In genomic region chr6:138526822-138527235, GRCh38 we compare ENCODE assay signal across 11 cellular contexts. TPM values are rescaled to one million over a fixed set of nuclear protein-coding genes. Genes with fewer than 3 reads are reported as not detected.
DNase-seq lines count a peak whose midpoint lies in the region; ATAC-seq and TF ChIP-seq lines count a peak whose summit lies in the region.
"Had no signal": no experiment of that assay in that cellular context is flagged by ENCODE, and none has a peak within 500 bp of the region (broad histone marks: within the 10 kb centered on the region; RNA-seq: fewer than 3 reads in every experiment).

No MANE protein-coding gene starts in this region.

- no peaks in the 10 kb centered on the region for H3K9me3 Mint-ChIP-seq in activated CD4-positive, alpha-beta T cell treated with anti-CD3 and anti-CD28 coated beads, Interleukin-2, amount 10 ng/mL, durations not matched to agents 7 days and 5 days
- H3K9me3 Mint-ChIP-seq: CD4-positive, alpha-beta T cell had no signal

- no peaks in the 10 kb centered on the region for H3K36me3 ChIP-seq in HUES48 (ENCODE audit: control insufficient read depth, insufficient read depth, low read length)
- H3K36me3 ChIP-seq in neuron (ENCODE audit: insufficient read depth, low read length): no peaks in the 10 kb centered on the region
- H3K36me3 ChIP-seq: SJSA1, thoracic aorta had no signal

- H3K4me3 ChIP-seq in HUES48 (ENCODE audit: low read depth, low read length) (no peak overlapping the region), neuron (ENCODE audit: low read length) (peak overlapping the region; percentile 26)
- H3K4me3 ChIP-seq: SJSA1, thoracic aorta had no signal

- peak; percentile 51 for DNase-seq in fibroblast of peridontal ligament (ENCODE audit: extremely low read depth)
- DNase-seq in activated naive CD4-positive, alpha-beta T cell (lab: John Stamatoyannopoulos, UW): no peak
- no peak for DNase-seq in activated CD4-positive, alpha-beta T cell treated with anti-CD3 and anti-CD28 coated beads, Interleukin-2, amount 10 ng/mL, durations not matched to agents 7 days and 5 days
- DNase-seq: CD4-positive, alpha-beta T cell had no signal

- no peak overlapping the region for H3K4me3 Mint-ChIP-seq in activated CD4-positive, alpha-beta T cell treated with anti-CD3 and anti-CD28 coated beads, Interleukin-2, amount 10 ng/mL, durations not matched to agents 7 days and 5 days
- H3K4me3 Mint-ChIP-seq: CD4-positive, alpha-beta T cell had no signal

- H3K36me3 Mint-ChIP-seq in activated CD4-positive, alpha-beta T cell treated with anti-CD3 and anti-CD28 coated beads, Interleukin-2, amount 10 ng/mL, durations not matched to agents 7 days and 5 days (ENCODE audit: low read depth): no peaks in the 10 kb centered on the region

- peaks cover 47% of the 10 kb centered on the region for H3K4me1 ChIP-seq in HUES48 (ENCODE audit: control insufficient read depth, insufficient read depth, low read length)
- peaks cover 45% of the 10 kb centered on the region for H3K4me1 ChIP-seq in neuron (ENCODE audit: insufficient read depth, low read length)

- H3K27ac ChIP-seq in HUES48 (ENCODE audit: low read depth, low read length): peak overlapping the region; percentile 76
- H3K27ac ChIP-seq: SJSA1, thoracic aorta had no signal

- H3K9ac ChIP-seq in HUES48 (ENCODE audit: low read depth, low read length): no peak overlapping the region

- CTCF ChIA-PET in activated CD4-positive, alpha-beta T cell treated with anti-CD3 and anti-CD28 coated beads, Interleukin-2, amount 10 ng/mL, durations not matched to agents 7 days and 5 days (lab: Charles Lee): no interaction called here

- ATAC-seq in HG02870 (IDR thresholded peaks at IDR 0.05; ENCODE audit: unreplicated experiment): no peak
- ATAC-seq in HG02759 (IDR thresholded peaks at IDR 0.05; ENCODE audit: unreplicated experiment): no peak

- H3K27ac Mint-ChIP-seq in activated CD4-positive, alpha-beta T cell treated with anti-CD3 and anti-CD28 coated beads, Interleukin-2, amount 10 ng/mL, durations not matched to agents 7 days and 5 days: no peak overlapping the region
- H3K27ac Mint-ChIP-seq: CD4-positive, alpha-beta T cell had no signal

- H3K27me3 Mint-ChIP-seq in activated CD4-positive, alpha-beta T cell treated with anti-CD3 and anti-CD28 coated beads, Interleukin-2, amount 10 ng/mL, durations not matched to agents 7 days and 5 days: peaks cover 13% of the 10 kb centered on the region

- peaks cover 1% of the 10 kb centered on the region for H3K4me1 Mint-ChIP-seq in activated CD4-positive, alpha-beta T cell treated with anti-CD3 and anti-CD28 coated beads, Interleukin-2, amount 10 ng/mL, durations not matched to agents 7 days and 5 days

- no peak overlapping the region for H2AFZ ChIP-seq in neuron (ENCODE audit: low read depth, low read length)

- no peaks in the 10 kb centered on the region for H3K9me3 ChIP-seq in HUES48 (ENCODE audit: control insufficient read depth, insufficient read depth, low read length)
- no peaks in the 10 kb centered on the region for H3K9me3 ChIP-seq in neuron (ENCODE audit: low read length)
- H3K9me3 ChIP-seq: SJSA1, thoracic aorta had no signal

- POLR2A ChIA-PET in activated CD4-positive, alpha-beta T cell treated with anti-CD3 and anti-CD28 coated beads, Interleukin-2, amount 10 ng/mL, durations not matched to agents 7 days and 5 days (lab: Charles Lee): no interaction called here

- H3K27me3 ChIP-seq in HUES48 (ENCODE audit: control insufficient read depth, insufficient read depth, low read length): no peaks in the 10 kb centered on the region
- no peaks in the 10 kb centered on the region for H3K27me3 ChIP-seq in neuron (ENCODE audit: insufficient read depth, low read length)
- H3K27me3 ChIP-seq: SJSA1 had no signal

TF ChIP-seq in PFSK-1, 5 proteins besides CTCF, POLR2A, EP300 and RAD21:
- no peak for TF ChIP-seq FOXP2 (optimal IDR thresholded peaks at IDR 0.05; ENCODE audit: borderline replicate concordance, extremely low read depth, extremely low read length, insufficient read depth)
- 0 out of 2 replicates have a peak, but pooled peaks have one; percentile 42 for TF ChIP-seq SIN3A (IDR thresholded peaks at IDR 0.05; ENCODE audit: borderline replicate concordance, insufficient read depth, low read length)

RNA-seq across cellular contexts. Expression of gene NHSL1, which starts 27.5 kb away (rescaled TPM):
- polyA plus RNA-seq in PFSK-1 (2012; ENCODE audit: insufficient read length, low read depth): 104 TPM
- total RNA-seq in activated CD4-positive, alpha-beta T cell treated with anti-CD3 and anti-CD28 coated beads, Interleukin-2, amount 10 ng/mL, durations not matched to agents 7 days and 5 days: under 1 TPM; 0.22 to 0.54 TPM
